Comparison of ENCODE assay signal across 19 cellular contexts in the genomic region with DNA sequence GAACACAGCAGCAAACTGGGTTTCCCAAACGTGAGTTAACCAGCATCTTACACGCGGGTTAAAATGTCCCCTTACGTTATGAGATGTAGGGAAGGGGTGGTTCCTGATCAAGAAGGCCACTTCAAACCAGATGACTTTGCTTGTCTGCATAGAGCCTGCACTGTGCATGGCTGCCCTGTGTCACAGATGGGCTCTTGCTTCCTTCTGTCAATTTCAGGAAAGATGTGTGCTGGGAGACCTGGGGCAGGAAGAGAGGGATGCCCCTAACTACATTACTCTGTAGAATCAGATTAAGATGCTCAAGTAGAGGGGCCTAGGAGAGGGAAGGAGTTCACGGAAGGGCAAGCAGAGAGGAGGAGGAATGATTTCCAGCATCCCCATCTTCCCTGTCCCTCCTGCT.
A peak's percentile ranks its signal among the peaks of the same experiment; 100 is the strongest.
DNase-seq lines count a peak whose midpoint lies in the region; ATAC-seq and TF ChIP-seq lines count a peak whose summit lies in the region.
"Had no signal": no experiment of that assay in that cellular context is flagged by ENCODE, and none has a peak within 500 bp of the region (broad histone marks: within the 10 kb centered on the region; RNA-seq: fewer than 3 reads in every experiment).

No MANE protein-coding gene starts in this region.

- peak overlapping the region; percentile 61 for H3K9ac ChIP-seq in SU-DHL-6 (ENCODE audit: low read length)
- H3K9ac ChIP-seq in neural progenitor cell: no peak overlapping the region
- H3K9ac ChIP-seq: BLaER1, GM23248 had no signal

- H3K4me3 ChIP-seq in SU-DHL-6 (ENCODE audit: insufficient read depth, low read length, poor library complexity, severe bottlenecking) (peak overlapping the region; percentile 52), neural progenitor cell (no peak overlapping the region)
- H3K4me3 ChIP-seq: BLaER1, GM12878, GM23248 had no signal

- no peak overlapping the region for H3K4me3 Mint-ChIP-seq in activated naive CD8-positive, alpha-beta T cell treated with anti-CD3 and anti-CD28 coated beads, Interleukin-2, amount 50 U/mL, for 24 hours
- H3K4me3 Mint-ChIP-seq in activated naive CD8-positive, alpha-beta T cell treated with anti-CD3 and anti-CD28 coated beads for 36 hours: no peak overlapping the region
- H3K4me3 Mint-ChIP-seq in neural progenitor cell: no peak overlapping the region
- H3K4me3 Mint-ChIP-seq: CD8-positive, alpha-beta T cell had no signal

- no peaks in the 10 kb centered on the region for H3K9me3 Mint-ChIP-seq in activated naive CD8-positive, alpha-beta T cell treated with anti-CD3 and anti-CD28 coated beads, Interleukin-2, amount 50 U/mL, for 24 hours
- H3K9me3 Mint-ChIP-seq in activated naive CD8-positive, alpha-beta T cell treated with anti-CD3 and anti-CD28 coated beads for 36 hours: peaks cover 5% of the 10 kb centered on the region
- H3K9me3 Mint-ChIP-seq in neural progenitor cell: no peaks in the 10 kb centered on the region
- H3K9me3 Mint-ChIP-seq: CD8-positive, alpha-beta T cell had no signal

- no peak for ATAC-seq in activated naive CD8-positive, alpha-beta T cell treated with anti-CD3 and anti-CD28 coated beads, Interleukin-2, amount 50 U/mL, for 24 hours
- no peak for ATAC-seq in HG03378 (IDR thresholded peaks at IDR 0.05; ENCODE audit: unreplicated experiment)
- no peak for ATAC-seq in HG02678 (IDR thresholded peaks at IDR 0.05; ENCODE audit: unreplicated experiment)
- ATAC-seq: CD8-positive, alpha-beta T cell; GM12878 had no signal

- no peak for DNase-seq in activated naive CD8-positive, alpha-beta T cell treated with anti-CD3 and anti-CD28 coated beads, Interleukin-2, amount 50 U/mL, for 24 hours
- no peak for DNase-seq in activated naive CD8-positive, alpha-beta T cell treated with anti-CD3 and anti-CD28 coated beads for 36 hours
- DNase-seq in neural progenitor cell (ENCODE audit: low spot score) (no peak), KBM-7 (no peak)
- no peak for DNase-seq in activated T-cell treated with anti-CD3 and anti-CD28 coated beads, Interleukin-2, amount 50 U/mL, for 48 hours
- DNase-seq: CD8-positive, alpha-beta T cell; DMS79 treated with DMSO at 0.1 percent for 48 hours; GDM1; GM23248; NCI-H1417 treated with DMSO at 0.1 percent for 48 hours; NCI-H2029; NCI-H510A; NCI-H774; SIG-M5 had no signal

- peaks cover 21% of the 10 kb centered on the region for H3K79me2 ChIP-seq in SU-DHL-6 (ENCODE audit: insufficient read depth, low read length)
- no peaks in the 10 kb centered on the region for H3K79me2 ChIP-seq in neural progenitor cell (ENCODE audit: low read depth)

- H3K9me2 ChIP-seq in SU-DHL-6 (replicated peaks; ENCODE audit: insufficient read depth, low read length): no peaks in the 10 kb centered on the region

- no peaks in the 10 kb centered on the region for H3K27me3 Mint-ChIP-seq in activated naive CD8-positive, alpha-beta T cell treated with anti-CD3 and anti-CD28 coated beads, Interleukin-2, amount 50 U/mL, for 24 hours
- no peaks in the 10 kb centered on the region for H3K27me3 Mint-ChIP-seq in activated naive CD8-positive, alpha-beta T cell treated with anti-CD3 and anti-CD28 coated beads for 36 hours
- H3K27me3 Mint-ChIP-seq in neural progenitor cell (ENCODE audit: insufficient read depth, low read depth): no peaks in the 10 kb centered on the region

- peak overlapping the region; percentile 27 for H3K27ac Mint-ChIP-seq in activated naive CD8-positive, alpha-beta T cell treated with anti-CD3 and anti-CD28 coated beads, Interleukin-2, amount 50 U/mL, for 24 hours
- H3K27ac Mint-ChIP-seq in activated naive CD8-positive, alpha-beta T cell treated with anti-CD3 and anti-CD28 coated beads for 36 hours: no peak overlapping the region
- no peak overlapping the region for H3K27ac Mint-ChIP-seq in neural progenitor cell

- TF ChIP-seq CTCF in SU-DHL-6 (IDR thresholded peaks at IDR 0.05; ENCODE audit: insufficient read depth, low read length, poor library complexity, severe bottlenecking) (no peak), neural progenitor cell (IDR thresholded peaks at IDR 0.05) (no peak)

- peaks cover 26% of the 10 kb centered on the region for H3K4me1 Mint-ChIP-seq in activated naive CD8-positive, alpha-beta T cell treated with anti-CD3 and anti-CD28 coated beads, Interleukin-2, amount 50 U/mL, for 24 hours
- H3K4me1 Mint-ChIP-seq in activated naive CD8-positive, alpha-beta T cell treated with anti-CD3 and anti-CD28 coated beads for 36 hours: peaks cover 18% of the 10 kb centered on the region
- peaks cover 21% of the 10 kb centered on the region for H3K4me1 Mint-ChIP-seq in neural progenitor cell

- H2AFZ ChIP-seq in SU-DHL-6 (ENCODE audit: low read depth, low read length, severe bottlenecking) (no peak overlapping the region), neural progenitor cell (replicated peaks) (peak overlapping the region; percentile 55)
- H2AFZ ChIP-seq: GM23248 had no signal

- H3K27me3 ChIP-seq in SU-DHL-6 (ENCODE audit: low read length) (no peaks in the 10 kb centered on the region), neural progenitor cell (no peaks in the 10 kb centered on the region)
- H3K27me3 ChIP-seq: BLaER1 had no signal

- H3F3A ChIP-seq in SU-DHL-6 (ENCODE audit: insufficient read depth) (peaks cover 68% of the 10 kb centered on the region), neural progenitor cell (ENCODE audit: low read depth) (peaks cover 7% of the 10 kb centered on the region)

- H3K4me2 ChIP-seq in SU-DHL-6 (ENCODE audit: low read depth, low read length, poor library complexity, severe bottlenecking) (peak overlapping the region; percentile 87), neural progenitor cell (no peak overlapping the region)
- H3K4me2 ChIP-seq: BLaER1 had no signal

- H3K36me3 Mint-ChIP-seq in activated naive CD8-positive, alpha-beta T cell treated with anti-CD3 and anti-CD28 coated beads, Interleukin-2, amount 50 U/mL, for 24 hours (ENCODE audit: low read depth): no peaks in the 10 kb centered on the region
- peaks cover 7% of the 10 kb centered on the region for H3K36me3 Mint-ChIP-seq in activated naive CD8-positive, alpha-beta T cell treated with anti-CD3 and anti-CD28 coated beads for 36 hours
- H3K36me3 Mint-ChIP-seq in neural progenitor cell: no peaks in the 10 kb centered on the region
- H3K36me3 Mint-ChIP-seq: CD8-positive, alpha-beta T cell had no signal

- no peaks in the 10 kb centered on the region for H3K4me1 ChIP-seq in neural progenitor cell

- H3K27ac ChIP-seq in SU-DHL-6 (ENCODE audit: low read depth, low read length) (peak overlapping the region; percentile 99), neural progenitor cell (no peak overlapping the region)
- H3K27ac ChIP-seq: BLaER1, GM23248 had no signal

- in situ Hi-C loops in KBM-7 (cut with MboI; ENCODE audit: low pct_unique_long_range_greater_than_20kb, low sequenced_read_pairs): no loop called here

- H3K36me3 ChIP-seq in SU-DHL-6 (ENCODE audit: low read length): 0 out of 2 replicates have a peak, but pooled peaks cover 5% of the 10 kb centered on the region
- H3K36me3 ChIP-seq in neural progenitor cell: no peaks in the 10 kb centered on the region
- H3K36me3 ChIP-seq: BLaER1 had no signal

- H4K20me1 ChIP-seq in SU-DHL-6 (ENCODE audit: low read depth, low read length): no peaks in the 10 kb centered on the region
- no peaks in the 10 kb centered on the region for H4K20me1 ChIP-seq in neural progenitor cell (ENCODE audit: low read depth)
- H4K20me1 ChIP-seq: BLaER1 had no signal

- no peaks in the 10 kb centered on the region for H3K9me3 ChIP-seq in SU-DHL-6 (ENCODE audit: insufficient read depth, low read length)
- no peaks in the 10 kb centered on the region for H3K9me3 ChIP-seq in neural progenitor cell (ENCODE audit: low read depth)
- H3K9me3 ChIP-seq: BLaER1 had no signal
